ENCODE assay signal across 1 cellular context in the genomic region with DNA sequence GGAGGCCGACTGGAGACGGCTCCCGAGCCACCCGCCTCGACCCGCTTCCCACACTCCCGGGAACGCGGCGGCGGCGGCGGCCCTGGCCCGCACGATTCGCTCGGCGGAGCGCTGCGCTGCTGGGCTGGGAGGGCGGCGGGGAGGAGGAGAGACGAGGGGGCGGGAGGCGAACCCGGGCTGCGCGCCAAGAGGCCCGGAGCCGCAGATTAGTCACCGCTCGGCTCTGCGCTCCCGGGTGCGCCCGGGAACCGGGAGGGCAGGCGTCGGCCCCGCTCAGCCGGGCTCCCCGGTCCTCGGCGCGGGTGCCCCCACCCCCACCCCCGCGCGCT.
TF ChIP-seq lines count a peak whose summit lies in the region.

No MANE protein-coding gene starts in this region.

TF ChIP-seq in GM23338, 12 proteins besides CTCF, POLR2A, EP300 and RAD21 (continued from another document):
- TF ChIP-seq ZNF462 (CRISPR knock-in tag; IDR thresholded peaks at IDR 0.05) (no peak), NANOG (IDR thresholded peaks at IDR 0.05; ENCODE audit: borderline replicate concordance) (no peak)
